ENCODE assay signal across 25 cellular contexts in the genomic region with DNA sequence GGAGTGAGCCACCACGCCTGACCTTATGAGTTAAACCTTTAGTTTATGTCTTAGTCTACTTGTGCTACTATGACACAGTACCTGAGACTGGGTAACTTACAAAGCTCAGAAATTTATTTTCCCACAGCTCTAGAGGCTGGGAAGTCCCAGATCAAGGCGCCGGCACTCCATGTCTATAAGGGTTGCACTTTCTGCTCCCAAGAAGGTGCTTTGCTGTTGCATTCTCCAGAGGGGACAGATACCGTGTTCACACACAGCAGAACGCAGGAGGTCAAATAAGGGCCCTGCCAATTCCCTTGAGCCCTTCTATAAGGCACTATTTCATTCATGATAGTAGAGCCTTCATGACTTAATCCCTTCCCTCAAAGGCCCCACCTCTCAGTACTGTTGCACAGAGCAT. TPM values are rescaled to one million over a fixed set of nuclear protein-coding genes. Genes with fewer than 3 reads are reported as not detected.
A peak's percentile ranks its signal among the peaks of the same experiment; 100 is the strongest.
DNase-seq lines count a peak whose midpoint lies in the region; ATAC-seq, FAIRE-seq and TF ChIP-seq lines count a peak whose summit lies in the region.
"Had no signal": no experiment of that assay in that cellular context is flagged by ENCODE, and none has a peak within 500 bp of the region (broad histone marks: within the 10 kb centered on the region; RNA-seq: fewer than 3 reads in every experiment).

No MANE protein-coding gene starts in this region.

- peaks cover 3 to 16% of the 10 kb centered on the region in 2 donors for H3K27me3 Mint-ChIP-seq in natural killer cell treated with Interleukin-12 subunit alpha and Interleukin-12 subunit beta and Interleukin-15 and Interleukin-18, amount 100 ng/mL, for 72 hours
- H3K27me3 Mint-ChIP-seq: B cell had no signal

- peaks cover 38% of the 10 kb centered on the region for H3K4me1 ChIP-seq in GM12878 (ENCODE audit: control insufficient read depth, insufficient read depth, low read length)
- H3K4me1 ChIP-seq: A549, Caco-2 had no signal

- CTCF ChIA-PET in GM12878 (lab: Yijun Ruan, JAX) = interaction anchor here (2.0 kb wide), 1 partner anchor 23 kb away, joined by 5 read pairs; no protein-coding TSS in a partner anchor

- H3K9me3 Mint-ChIP-seq in natural killer cell treated with Interleukin-12 subunit alpha and Interleukin-12 subunit beta and Interleukin-15 and Interleukin-18, amount 100 ng/mL, for 72 hours = no peaks in the 10 kb centered on the region
- H3K9me3 Mint-ChIP-seq: CD4-positive, alpha-beta T cell; CD8-positive, alpha-beta T cell had no signal

- in situ Hi-C loops in GM12878 (cut with MboI) = no loop called here

- peaks cover 2% of the 10 kb centered on the region; the same call in 1 of the 3 replicates for H3K9me3 ChIP-seq in GM12878 (replicated peaks; ENCODE audit: control insufficient read depth, insufficient read depth, low read length)
- H3K9me3 ChIP-seq: A549; BLaER1 treated with 17β-estradiol and CSF1 and Interleukin-3, amounts not matched to agents 10 nM and 100 nM; Caco-2 had no signal

- intact Hi-C loops in GM12878 (cut with micrococcal nuclease; ENCODE audit: unreplicated experiment) = no loop called here

- H3K27ac ChIP-seq in GM12878 (ENCODE audit: control insufficient read depth, insufficient read depth) = no peak overlapping the region; the same call in 1 of the 2 replicates
- H3K27ac ChIP-seq: 22Rv1; A549; BLaER1 treated with 17β-estradiol and CSF1 and Interleukin-3, amounts not matched to agents 10 nM and 100 nM; C4-2B had no signal

- RAD21 ChIA-PET in GM12878 (lab: Charles Lee; ENCODE audit: unreplicated experiment) = no interaction called here

- no peak overlapping the region for H3K4me3 ChIP-seq in GM06990 (replicated peaks; ENCODE audit: low read depth, low read length)
- H3K4me3 ChIP-seq in GM12878 = no peak overlapping the region
- H3K4me3 ChIP-seq: A549; BLaER1 treated with 17β-estradiol and CSF1 and Interleukin-3, amounts not matched to agents 10 nM and 100 nM had no signal

- peak overlapping the region; percentile 61 for H2AFZ ChIP-seq in GM12878 (ENCODE audit: control insufficient read depth, low read depth, low read length)

- H3K4me3 Mint-ChIP-seq in natural killer cell treated with Interleukin-12 subunit alpha and Interleukin-12 subunit beta and Interleukin-15 and Interleukin-18, amount 100 ng/mL, for 72 hours = no peak overlapping the region
- H3K4me3 Mint-ChIP-seq: B cell; CD4-positive, alpha-beta T cell; CD8-positive, alpha-beta T cell had no signal

- no peak for TF ChIP-seq RAD21 in GM12878 (IDR thresholded peaks at IDR 0.05; ENCODE audit: insufficient read depth, low read depth, low read length)

- TF ChIP-seq EP300 in GM12878 (IDR thresholded peaks at IDR 0.05; ENCODE audit: borderline replicate concordance in 1 of 2, control insufficient read depth in 1 of 2, low read depth in 2 of 2, low read length in 2 of 2) = no peak

- H3K36me3 Mint-ChIP-seq in natural killer cell treated with Interleukin-12 subunit alpha and Interleukin-12 subunit beta and Interleukin-15 and Interleukin-18, amount 100 ng/mL, for 72 hours = no peaks in the 10 kb centered on the region
- H3K36me3 Mint-ChIP-seq: CD8-positive, alpha-beta T cell had no signal

- POLR2A ChIA-PET in GM12878 (lab: Charles Lee) = no interaction called here

- FAIRE-seq in GM12878 (lab: Jason Lieb, UNC) = no peak
- FAIRE-seq: A549, D721Med, G401.6, GM12892, GM18507 had no signal

- no peak for TF ChIP-seq POLR2A in GM12878 (IDR thresholded peaks at IDR 0.05; ENCODE audit: low read depth, low read length)

- H3K4me1 Mint-ChIP-seq in natural killer cell treated with Interleukin-12 subunit alpha and Interleukin-12 subunit beta and Interleukin-15 and Interleukin-18, amount 100 ng/mL, for 72 hours (ENCODE audit: low read depth in 2 of 2) = peaks cover 15 to 21% of the 10 kb centered on the region in 2 donors

- H3K79me2 ChIP-seq in GM12878 (ENCODE audit: control insufficient read depth, insufficient read depth, low read length) = no peaks in the 10 kb centered on the region

- no peak overlapping the region for H3K9ac ChIP-seq in GM12878 (ENCODE audit: control insufficient read depth, insufficient read depth, low read length)
- H3K9ac ChIP-seq: BLaER1 treated with 17β-estradiol and CSF1 and Interleukin-3, amounts not matched to agents 10 nM and 100 nM had no signal

- no peaks in the 10 kb centered on the region for H4K20me1 ChIP-seq in GM12878 (ENCODE audit: control insufficient read depth, insufficient read depth)
- H4K20me1 ChIP-seq: BLaER1 treated with 17β-estradiol and CSF1 and Interleukin-3, amounts not matched to agents 10 nM and 100 nM had no signal

- SMC1A ChIA-PET in GM12878 (lab: Charles Lee; ENCODE audit: uncharacterized antibody, unreplicated experiment) = no interaction called here

- peak; percentile 39 for ATAC-seq in HG02610 (IDR thresholded peaks at IDR 0.05; ENCODE audit: unreplicated experiment)
- no peak for ATAC-seq in GM12878
- ATAC-seq in natural killer cell treated with Interleukin-12 subunit alpha and Interleukin-12 subunit beta and Interleukin-15 and Interleukin-18, amount 100 ng/mL, for 72 hours = no peak
- ATAC-seq: A549; CD8-positive, alpha-beta T cell had no signal

- H3K27me3 ChIP-seq in GM06990 (replicated peaks; ENCODE audit: control insufficient read depth, insufficient read depth, low read length) = no peaks in the 10 kb centered on the region
- H3K27me3 ChIP-seq in GM12878 (replicated peaks in 1 of 2; ENCODE audit: control insufficient read depth in 2 of 2, insufficient read depth in 2 of 2, low read length in 1 of 2) = no peaks in the 10 kb centered on the region
- H3K27me3 ChIP-seq: BLaER1 treated with 17β-estradiol and CSF1 and Interleukin-3, amounts not matched to agents 10 nM and 100 nM had no signal

- 42% methylated on average over 5 of the region's 5 CpGs for WGBS in GM12878 (ENCODE audit: insufficient coverage, insufficient replicate concordance, low lambda C conversion rate, missing lambda C conversion rate)

- no peak for TF ChIP-seq CTCF in GM06990 (IDR thresholded peaks at IDR 0.05; ENCODE audit: insufficient read depth, low read length, poor library complexity, severe bottlenecking)
- no peak for TF ChIP-seq CTCF in GM12878 (IDR thresholded peaks at IDR 0.05 in 2 of 3, conservative IDR thresholded peaks at IDR 0.05 in 1 of 3; ENCODE audit: control insufficient read depth in 2 of 3, extremely low read depth in 1 of 3, insufficient read depth in 1 of 3, low read depth in 3 of 3, low read length in 3 of 3)

- H3K27ac Mint-ChIP-seq in natural killer cell treated with Interleukin-12 subunit alpha and Interleukin-12 subunit beta and Interleukin-15 and Interleukin-18, amount 100 ng/mL, for 72 hours = no peak overlapping the region
- H3K27ac Mint-ChIP-seq: B cell; CD4-positive, alpha-beta T cell; CD8-positive, alpha-beta T cell had no signal

- no peak overlapping the region for H3K4me2 ChIP-seq in GM12878 (ENCODE audit: control insufficient read depth, insufficient read depth)
- H3K4me2 ChIP-seq: A549 had no signal

- peaks cover 3% of the 10 kb centered on the region for H3K36me3 ChIP-seq in GM06990 (ENCODE audit: control insufficient read depth, insufficient read depth, low read length)
- H3K36me3 ChIP-seq in GM12878 (ENCODE audit: control insufficient read depth in 2 of 2, insufficient read depth in 2 of 2, low read length in 1 of 2) = no peaks in the 10 kb centered on the region; a peak in 1 of 4 replicates
- H3K36me3 ChIP-seq: BLaER1 treated with 17β-estradiol and CSF1 and Interleukin-3, amounts not matched to agents 10 nM and 100 nM had no signal

- DNase-seq in activated CD8-positive, alpha-beta memory T cell treated with anti-CD3 and anti-CD28 coated beads for 24 hours = peak; percentile 11
- no peak for DNase-seq in activated CD8-positive, alpha-beta memory T cell treated with anti-CD3 and anti-CD28 coated beads, Interleukin-2, amount 50 U/mL, for 48 hours
- DNase-seq in GM06990 (ENCODE audit: extremely low read depth, insufficient read length) (peak; percentile 25), GM12878 (ENCODE audit: low read depth, low spot score) (no peak)
- no peak for DNase-seq in natural killer cell treated with Interleukin-12 subunit alpha and Interleukin-12 subunit beta and Interleukin-15 and Interleukin-18, amount 100 ng/mL, for 72 hours (ENCODE audit: low spot score)
- DNase-seq in stimulated activated CD4-positive, alpha-beta T cell treated with anti-CD3 and anti-CD28 coated beads, Interleukin-4, amount 100 ng/mL, for 1 hour = no peak
- DNase-seq: AML-193; Caco-2; Calu3; CD4-positive, alpha-beta T cell; CD8-positive, alpha-beta T cell; DMS79 treated with DMSO at 0.1 percent for 48 hours; GF-D8 had no signal

- BruUV-seq in GM12878 (replicated peaks; lab: Mats Ljungman, UMichigan) = no TSS peak

RNA-seq across cellular contexts. Expression of a gene that starts 26.3 kb away (rescaled TPM):
- total RNA-seq in GM12878 (2013; cell fraction: nucleolus; rRNA removed) = 43.4 and 53.6 TPM in 2 replicates
- total RNA-seq in GM12878 (2014; rRNA removed) = 5.9 and 6.5 TPM in 2 replicates
- 4.7 TPM in 2 replicates for total RNA-seq in GM12878 (2014; rRNA removed; fragmentation: Illumina TruSeq; extraction: Trizol)
- 3.8 and 4.4 TPM in 2 replicates for total RNA-seq in GM12878 (2021)
- 7.9 TPM for polyA plus RNA-seq in GM12878 (2011; ENCODE audit: low read depth)
- polyA plus RNA-seq in GM12878 (2011; rRNA removed) = 106 TPM in 2 replicates
- polyA plus RNA-seq in GM12878 (2011; cell fraction: cytosol; rRNA removed) = 92.1 and 100 TPM in 2 replicates
- 48.6 and 73.6 TPM in 2 replicates for polyA plus RNA-seq in GM12878 (2011; cell fraction: nucleus; rRNA removed)
- polyA plus RNA-seq in GM12878 (2012) = 8.0 and 10.1 TPM in 2 replicates
- 4.9 and 6.7 TPM in 2 replicates for polyA plus RNA-seq in GM12878 (2014; fragmentation: Illumina TruSeq; extraction: Trizol)
- polyA plus RNA-seq in GM12878 (2014; fragmentation: Nextera tagmentation; extraction: Ambion mirVana) = 1 to 10 TPM; 2.9 to 3.5 TPM
- 3.1 and 3.9 TPM in 2 replicates for polyA plus RNA-seq in GM12878 (2014; rRNA removed)
- 1 to 10 TPM; 5.3 to 7.2 TPM for polyA plus RNA-seq in GM12878 (2016; fragmentation: Nextera tagmentation; extraction: Ambion mirVana)
- polyA minus RNA-seq in GM12878 (2011; rRNA and poly(A)+ RNA removed) = 103 and 152 TPM in 2 replicates
- polyA minus RNA-seq in GM12878 (2011; cell fraction: cytosol; rRNA and poly(A)+ RNA removed) = 28.3 and 32.7 TPM in 2 replicates
- 68.2 and 98.7 TPM in 2 replicates for polyA minus RNA-seq in GM12878 (2011; cell fraction: nucleus; rRNA and poly(A)+ RNA removed)
- total RNA-seq in natural killer cell treated with Interleukin-12 subunit alpha and Interleukin-12 subunit beta and Interleukin-15 and Interleukin-18, amount 100 ng/mL, for 72 hours = under 1 TPM in 1 of 2 donors, not detected in 1; 0.19 TPM
- total RNA-seq: A172; CD4-positive, alpha-beta T cell; CD8-positive, alpha-beta T cell had no signal
- polyA plus RNA-seq: BJ had no signal

RNA-seq across cellular contexts. Expression of a gene that starts 36.4 kb away (rescaled TPM):
- total RNA-seq in GM12878 (2013; cell fraction: nucleolus; rRNA removed) = 18.9 and 20.7 TPM in 2 replicates
- total RNA-seq in GM12878 (2014; rRNA removed) (3.4 and 3.9 TPM in 2 replicates), GM12878 (2014; rRNA removed; fragmentation: Illumina TruSeq; extraction: Trizol) (2.7 and 7.5 TPM in 2 replicates), GM12878 (2021) (3.5 and 3.9 TPM in 2 replicates)
- 2.5 TPM for polyA plus RNA-seq in GM12878 (2011; ENCODE audit: low read depth)
- polyA plus RNA-seq in GM12878 (2011; rRNA removed) (8.6 and 12.7 TPM in 2 replicates), GM12878 (2014; fragmentation: Illumina TruSeq; extraction: Trizol) (2.6 and 3.6 TPM in 2 replicates), GM12878 (2014; fragmentation: Nextera tagmentation; extraction: Ambion mirVana) (1 to 10 TPM; 3.5 to 5.3 TPM), GM12878 (2014; rRNA removed) (3.8 and 6.1 TPM in 2 replicates), GM12878 (2016; fragmentation: Nextera tagmentation; extraction: Ambion mirVana) (1 to 10 TPM; 1.8 to 4.0 TPM)
- polyA plus RNA-seq in GM12878 (2011; cell fraction: cytosol; rRNA removed) = 9.5 and 9.8 TPM in 2 replicates
- polyA plus RNA-seq in GM12878 (2011; cell fraction: nucleus; rRNA removed) = 41.3 and 48.9 TPM in 2 replicates
- polyA plus RNA-seq in GM12878 (2012) = 3.0 and 4.2 TPM in 2 replicates
- polyA minus RNA-seq in GM12878 (2011; rRNA and poly(A)+ RNA removed) = 12.9 and 16.1 TPM in 2 replicates
- polyA minus RNA-seq in GM12878 (2011; cell fraction: cytosol; rRNA and poly(A)+ RNA removed) = 0.83 and 0.94 TPM in 2 replicates
- 10.8 and 19.9 TPM in 2 replicates for polyA minus RNA-seq in GM12878 (2011; cell fraction: nucleus; rRNA and poly(A)+ RNA removed)
- 1 to 10 TPM; 3.6 to 4.1 TPM for total RNA-seq in natural killer cell treated with Interleukin-12 subunit alpha and Interleukin-12 subunit beta and Interleukin-15 and Interleukin-18, amount 100 ng/mL, for 72 hours
- total RNA-seq: A172 had no signal

RNA-seq across cellular contexts. Expression of a gene that starts 44.7 kb away (rescaled TPM):
- 31.0 and 32.4 TPM in 2 replicates for total RNA-seq in GM12878 (2013; cell fraction: nucleolus; rRNA removed)
- total RNA-seq in GM12878 (2014; rRNA removed) (15.4 and 17.2 TPM in 2 replicates), GM12878 (2014; rRNA removed; fragmentation: Illumina TruSeq; extraction: Trizol) (12.2 and 13.2 TPM in 2 replicates), GM12878 (2021) (24.9 and 26.0 TPM in 2 replicates)
- polyA plus RNA-seq in GM12878 (2011; ENCODE audit: low read depth) = 11.1 TPM
- polyA plus RNA-seq in GM12878 (2011; rRNA removed) (32.6 and 33.1 TPM in 2 replicates), GM12878 (2014; fragmentation: Illumina TruSeq; extraction: Trizol) (24.5 and 25.8 TPM in 2 replicates), GM12878 (2014; fragmentation: Nextera tagmentation; extraction: Ambion mirVana) (1 to 10 TPM; 2.3 to 3.7 TPM), GM12878 (2014; rRNA removed) (16.5 and 19.1 TPM in 2 replicates), GM12878 (2016; fragmentation: Nextera tagmentation; extraction: Ambion mirVana) (10 to 100 TPM; 19.0 to 22.0 TPM)
- polyA plus RNA-seq in GM12878 (2011; cell fraction: cytosol; rRNA removed) = 23.1 and 27.0 TPM in 2 replicates
- 18.0 and 19.9 TPM in 2 replicates for polyA plus RNA-seq in GM12878 (2011; cell fraction: nucleus; rRNA removed)
- polyA plus RNA-seq in GM12878 (2012) = 13.2 and 20.2 TPM in 2 replicates
- 31.7 and 36.9 TPM in 2 replicates for polyA minus RNA-seq in GM12878 (2011; rRNA and poly(A)+ RNA removed)
- 10.2 and 11.2 TPM in 2 replicates for polyA minus RNA-seq in GM12878 (2011; cell fraction: cytosol; rRNA and poly(A)+ RNA removed)
- polyA minus RNA-seq in GM12878 (2011; cell fraction: nucleus; rRNA and poly(A)+ RNA removed) = 12.1 and 16.2 TPM in 2 replicates
- 10 to 100 TPM in 1 of 2 donors, 1 to 10 TPM in 1; 9.2 to 10.7 TPM for total RNA-seq in natural killer cell treated with Interleukin-12 subunit alpha and Interleukin-12 subunit beta and Interleukin-15 and Interleukin-18, amount 100 ng/mL, for 72 hours

RNA-seq across cellular contexts. Expression of a gene that starts 53.2 kb away (rescaled TPM):
- total RNA-seq in GM12878 (2013; cell fraction: nucleolus; rRNA removed) = 60.0 and 72.5 TPM in 2 replicates
- total RNA-seq in GM12878 (2014; rRNA removed) (150 and 153 TPM in 2 replicates), GM12878 (2014; rRNA removed; fragmentation: Illumina TruSeq; extraction: Trizol) (191 and 199 TPM in 2 replicates), GM12878 (2021) (111 and 113 TPM in 2 replicates)
- polyA plus RNA-seq in GM12878 (2011; ENCODE audit: low read depth) = 48.3 TPM
- polyA plus RNA-seq in GM12878 (2011; rRNA removed) (112 and 123 TPM in 2 replicates), GM12878 (2014; fragmentation: Illumina TruSeq; extraction: Trizol) (53.8 and 115 TPM in 2 replicates), GM12878 (2014; fragmentation: Nextera tagmentation; extraction: Ambion mirVana) (100 to 1,000 TPM; 615 to 717 TPM), GM12878 (2014; rRNA removed) (288 and 295 TPM in 2 replicates), GM12878 (2016; fragmentation: Nextera tagmentation; extraction: Ambion mirVana) (100 to 1,000 TPM; 370 to 376 TPM)
- polyA plus RNA-seq in GM12878 (2011; cell fraction: cytosol; rRNA removed) = 77.3 and 110 TPM in 2 replicates
- 69.0 and 81.2 TPM in 2 replicates for polyA plus RNA-seq in GM12878 (2011; cell fraction: nucleus; rRNA removed)
- polyA plus RNA-seq in GM12878 (2012) = 164 and 185 TPM in 2 replicates
- polyA minus RNA-seq in GM12878 (2011; rRNA and poly(A)+ RNA removed) = 37.5 and 48.8 TPM in 2 replicates
- polyA minus RNA-seq in GM12878 (2011; cell fraction: cytosol; rRNA and poly(A)+ RNA removed) = 24.5 and 25.1 TPM in 2 replicates
- polyA minus RNA-seq in GM12878 (2011; cell fraction: nucleus; rRNA and poly(A)+ RNA removed) = 66.6 and 89.7 TPM in 2 replicates
- total RNA-seq in natural killer cell treated with Interleukin-12 subunit alpha and Interleukin-12 subunit beta and Interleukin-15 and Interleukin-18, amount 100 ng/mL, for 72 hours = 10 to 100 TPM; 98.7 to 99.9 TPM

Comparison
In these comparisons a context has a peak if more than half of its experiments do, and no peak if none do; other contexts are left out.
1. DNase-seq: peak in activated CD8-positive, alpha-beta memory T cell treated with anti-CD3 and anti-CD28 coated beads for 24 hours (single experiment) and GM06990 (single experiment); none in activated CD8-positive, alpha-beta memory T cell treated with anti-CD3 and anti-CD28 coated beads, Interleukin-2, amount 50 U/mL, for 48 hours (single experiment), GM12878 (single experiment), natural killer cell treated with Interleukin-12 subunit alpha and Interleukin-12 subunit beta and Interleukin-15 and Interleukin-18, amount 100 ng/mL, for 72 hours (single experiment) and stimulated activated CD4-positive, alpha-beta T cell treated with anti-CD3 and anti-CD28 coated beads, Interleukin-4, amount 100 ng/mL, for 1 hour (single experiment).
2. RNA of a gene that starts 26.3 kb away (total RNA-seq): 3.8 to 53.6 TPM in GM12878; 0.19 TPM in natural killer cell treated with Interleukin-12 subunit alpha and Interleukin-12 subunit beta and Interleukin-15 and Interleukin-18, amount 100 ng/mL, for 72 hours; every median in the first group is over 4 times any median in the second.